Comparison of ENCODE assay signal across 2 cellular contexts in genomic region chr5:136621743-136622142, GRCh38.
TF ChIP-seq lines count a peak whose summit lies in the region.

No MANE protein-coding gene starts in this region.

TF ChIP-seq in K562, 482 proteins besides CTCF, POLR2A, EP300 and RAD21 (continued from another document):
- TF ChIP-seq FOXK2 (conservative IDR thresholded peaks at IDR 0.05 in 1 of 2, IDR thresholded peaks at IDR 0.05 in 1 of 2; ENCODE audit: low read depth in 2 of 2) (no peak), ARID1B (IDR thresholded peaks at IDR 0.05) (0 out of 2 replicates have a peak, but pooled peaks have one; percentile 8), ZNF512 (tag; IDR thresholded peaks at IDR 0.05) (peak; percentile 58; the same call in 1 of the 2 replicates)

TF ChIP-seq in endothelial cell of umbilical vein, 7 proteins besides CTCF, POLR2A, EP300 and RAD21:
- TF ChIP-seq MYC (IDR thresholded peaks at IDR 0.05; ENCODE audit: low read depth, low read length) (no peak), EZH2 (IDR thresholded peaks at IDR 0.05; ENCODE audit: borderline replicate concordance, low read depth, low read length, severe bottlenecking) (no peak), FOS (IDR thresholded peaks at IDR 0.05; ENCODE audit: borderline replicate concordance, insufficient read depth, low read length) (no peak), JUN (IDR thresholded peaks at IDR 0.05; ENCODE audit: borderline replicate concordance, insufficient read depth, insufficient read length, low read depth) (no peak), MAX (IDR thresholded peaks at IDR 0.05; ENCODE audit: insufficient read depth, insufficient read length) (no peak), POLR2AphosphoS5 (IDR thresholded peaks at IDR 0.05; ENCODE audit: insufficient read depth, low read depth, low read length) (no peak), GATA2 (IDR thresholded peaks at IDR 0.05; ENCODE audit: insufficient read depth, insufficient read length, low read depth, low read length) (no peak)
